1 cellular context compared by ENCODE assay signal in genomic region chr15:60399931-60400330, GRCh38.
A peak's percentile ranks its signal among the peaks of the same experiment; 100 is the strongest.
TF ChIP-seq lines count a peak whose summit lies in the region.

No MANE protein-coding gene starts in this region.

TF ChIP-seq in SK-N-SH, 30 proteins besides CTCF, POLR2A, EP300 and RAD21 (continued from another document):
- TF ChIP-seq NFIC (IDR thresholded peaks at IDR 0.05; ENCODE audit: borderline replicate concordance), result peak; percentile 74; the same call in 1 of the 2 replicates
- TF ChIP-seq CHD2 (IDR thresholded peaks at IDR 0.05; ENCODE audit: low read length, partially characterized antibody), result no peak
TF ChIP-seq in SK-N-SH: peak in this region for 12.
